Comparison of ENCODE assay signal across 9 cellular contexts in the genomic region with DNA sequence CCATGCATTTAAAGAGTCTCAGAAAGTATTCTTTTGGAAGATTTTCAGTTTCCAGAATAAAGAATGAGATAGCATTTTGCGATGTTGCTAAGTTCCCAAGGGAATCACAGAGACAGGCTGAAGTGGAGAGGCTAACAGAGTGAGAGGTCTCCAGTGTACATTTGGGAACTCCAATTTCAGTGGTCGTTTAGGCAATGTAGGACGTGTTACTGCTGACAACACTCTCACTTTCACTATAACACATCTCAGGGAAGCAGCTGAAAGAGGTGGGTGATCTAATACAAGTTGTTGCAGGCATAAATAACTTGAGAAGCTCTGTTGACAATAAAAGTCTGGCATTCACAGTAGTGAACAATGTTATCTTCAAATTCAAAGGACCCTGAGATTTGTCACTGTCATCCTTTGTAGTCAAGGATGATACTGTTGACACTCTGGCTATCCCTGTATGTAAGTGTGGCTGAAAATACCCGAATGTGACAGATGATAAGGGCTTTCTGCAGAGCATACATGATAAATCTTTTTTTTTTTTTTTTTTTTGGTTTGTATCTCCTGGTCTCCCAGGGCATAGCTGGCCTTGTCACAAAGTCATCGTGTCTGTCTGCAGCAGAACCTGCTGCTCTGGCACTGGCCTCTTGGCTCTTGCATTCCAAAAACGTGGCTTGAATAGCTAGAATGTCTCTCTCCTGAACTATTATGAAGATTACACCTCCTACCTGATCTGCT. TPM values are rescaled to one million over a fixed set of nuclear protein-coding genes. Genes with fewer than 3 reads are reported as not detected.
A peak's percentile ranks its signal among the peaks of the same experiment; 100 is the strongest.
DNase-seq lines count a peak whose midpoint lies in the region; ATAC-seq lines count a peak whose summit lies in the region.
"Had no signal": no experiment of that assay in that cellular context is flagged by ENCODE, and none has a peak within 500 bp of the region (broad histone marks: within the 10 kb centered on the region; RNA-seq: fewer than 3 reads in every experiment).

No MANE protein-coding gene starts in this region.

- peak; percentile 97 for DNase-seq in G401 (ENCODE audit: low spot score)
- peak; percentile 67 for DNase-seq in NCI-H187 treated with DMSO at 0.1 percent for 48 hours (lab: John Stamatoyannopoulos, UW)
- DNase-seq in globus pallidus (ENCODE audit: low spot score): peak; percentile 54
- no peak for DNase-seq in effector memory CD8-positive, alpha-beta T cell
- no peak for DNase-seq in foreskin melanocyte
- no peak for DNase-seq in SW 1271 (lab: John Stamatoyannopoulos, UW)

- H3K4me1 Mint-ChIP-seq in effector memory CD8-positive, alpha-beta T cell (ENCODE audit: low read depth in 2 of 2): no peaks in the 10 kb centered on the region

- no peaks in the 10 kb centered on the region for H3K36me3 Mint-ChIP-seq in effector memory CD8-positive, alpha-beta T cell (ENCODE audit: insufficient read depth)
- H3K36me3 Mint-ChIP-seq: activated naive CD8-positive, alpha-beta T cell had no signal

- H3K27me3 Mint-ChIP-seq in effector memory CD8-positive, alpha-beta T cell: peaks cover 0 to 10% of the 10 kb centered on the region in 2 donors
- H3K27me3 Mint-ChIP-seq: activated naive CD8-positive, alpha-beta T cell had no signal

- no peak overlapping the region for H3K27ac Mint-ChIP-seq in effector memory CD8-positive, alpha-beta T cell
- H3K27ac Mint-ChIP-seq: activated naive CD8-positive, alpha-beta T cell had no signal

- in situ Hi-C loops in G401 (cut with HindIII; ENCODE audit: low sequenced_read_pairs): no loop called here

- no peak overlapping the region for H3K4me3 Mint-ChIP-seq in effector memory CD8-positive, alpha-beta T cell
- H3K4me3 Mint-ChIP-seq: activated naive CD8-positive, alpha-beta T cell had no signal

- ATAC-seq in GM21619 (IDR thresholded peaks at IDR 0.05; ENCODE audit: unreplicated experiment) (peak; percentile 49), HG03280 (IDR thresholded peaks at IDR 0.05; ENCODE audit: unreplicated experiment) (no peak)
- ATAC-seq in effector memory CD8-positive, alpha-beta T cell (replicated peaks): no peak

- H3K9me3 Mint-ChIP-seq in effector memory CD8-positive, alpha-beta T cell: no peaks in the 10 kb centered on the region

RNA-seq across cellular contexts. Expression of gene SCRG1, which starts 50.2 kb away (rescaled TPM):
- total RNA-seq in G401 (2014; rRNA removed; shearing (Covaris generic)): not detected in 2 replicates

Comparison
In these comparisons a context has a peak if more than half of its experiments do, and no peak if none do; other contexts are left out.
1. DNase-seq: peak in G401 (single experiment), NCI-H187 treated with DMSO at 0.1 percent for 48 hours (single experiment) and globus pallidus (single experiment); none in effector memory CD8-positive, alpha-beta T cell (0 of 3), foreskin melanocyte (single experiment) and SW 1271 (0 of 2).